Comparison of ENCODE assay signal across 1 cellular context in genomic region chr12:10740182-10740581, GRCh38.
TF ChIP-seq lines count a peak whose summit lies in the region.

No MANE protein-coding gene starts in this region.

TF ChIP-seq in HCT116, 20 proteins besides CTCF, POLR2A, EP300 and RAD21 (continued from another document):
- TF ChIP-seq REST (IDR thresholded peaks at IDR 0.05; ENCODE audit: low read depth) (no peak), ATF3 (IDR thresholded peaks at IDR 0.05) (no peak), JUND (IDR thresholded peaks at IDR 0.05) (no peak), ELF1 (IDR thresholded peaks at IDR 0.05; ENCODE audit: borderline replicate concordance, low read depth) (no peak), ZBTB33 (IDR thresholded peaks at IDR 0.05; ENCODE audit: extremely low read depth, insufficient replicate concordance, low read length) (no peak), MAX (IDR thresholded peaks at IDR 0.05) (no peak; the same call in 1 of the 2 replicates), YY1 (IDR thresholded peaks at IDR 0.05; ENCODE audit: extremely low read depth, insufficient replicate concordance, low read depth, low read length) (no peak), ZNF274 (IDR thresholded peaks at IDR 0.05; ENCODE audit: low read depth, low read length) (no peak)
